ENCODE assay signal across 21 cellular contexts in the genomic region with DNA sequence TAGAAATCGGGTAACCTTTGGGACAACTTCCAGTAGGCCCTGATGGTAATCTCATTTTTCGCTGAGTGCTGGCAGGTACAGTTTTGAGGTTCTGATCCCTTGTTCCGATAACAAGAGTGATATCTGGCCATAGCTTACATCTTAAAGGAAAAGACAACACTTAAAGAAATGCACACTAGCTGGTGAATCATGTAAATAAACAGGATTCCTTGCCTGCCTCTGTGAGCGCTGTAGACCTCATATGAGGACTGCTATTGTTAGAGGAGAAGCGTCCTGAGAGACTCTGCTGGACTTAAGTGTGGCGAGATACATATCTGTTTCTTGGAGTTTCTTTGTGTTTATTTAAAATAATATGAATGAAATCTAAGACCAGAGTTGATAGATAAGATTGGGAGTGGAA.
DNase-seq lines count a peak whose midpoint lies in the region; ATAC-seq and TF ChIP-seq lines count a peak whose summit lies in the region.
"Had no signal": no experiment of that assay in that cellular context is flagged by ENCODE, and none has a peak within 500 bp of the region (broad histone marks: within the 10 kb centered on the region; RNA-seq: fewer than 3 reads in every experiment).

No MANE protein-coding gene starts in this region.

- no peaks in the 10 kb centered on the region for H3K27me3 ChIP-seq in colonic mucosa
- H3K27me3 ChIP-seq: gastroesophageal sphincter had no signal

- no peak overlapping the region for H3K4me3 Mint-ChIP-seq in activated CD8-positive, alpha-beta T cell treated with anti-CD3 and anti-CD28 coated beads for 36 hours
- H3K4me3 Mint-ChIP-seq in CD14-positive monocyte = peak overlapping the region in 1 of 2 donors; percentile 1
- H3K4me3 Mint-ChIP-seq: stimulated activated memory B cell treated with anti-CD40 and anti-IgM and Interleukin-4, amounts not matched to agents 10 μg/mL and 1 μg/mL and 100 μg/mL, for 72 hours; T-helper 1 cell treated with Interleukin-12 subunit alpha and Interleukin-12 subunit beta and Interleukin-4 antibody, amounts not matched to agents 30 μg/mL and 1 μg/mL, for 36 hours had no signal

- POLR2A ChIA-PET in activated CD8-positive, alpha-beta T cell treated with anti-CD3 and anti-CD28 coated beads for 36 hours (lab: Charles Lee) = interaction anchor here (0.6 kb wide), 1 partner anchor 353 kb away, joined by 3 read pairs; no protein-coding TSS in a partner anchor

- no peaks in the 10 kb centered on the region for H3K9me3 ChIP-seq in colonic mucosa
- H3K9me3 ChIP-seq: gastroesophageal sphincter had no signal

- CTCF ChIA-PET in activated CD8-positive, alpha-beta T cell treated with anti-CD3 and anti-CD28 coated beads for 36 hours (lab: Charles Lee) = interaction anchor here (2.1 kb wide), 1 partner anchor 9 kb away, joined by 5 read pairs; no protein-coding TSS in a partner anchor

- H3K36me3 ChIP-seq in colonic mucosa = no peaks in the 10 kb centered on the region
- H3K36me3 ChIP-seq: gastroesophageal sphincter had no signal

- peak overlapping the region; percentile 64 for H3K27ac ChIP-seq in colonic mucosa
- H3K27ac ChIP-seq: gastroesophageal sphincter, PC-9 had no signal

- H3K9ac ChIP-seq in colonic mucosa (ENCODE audit: low read depth in 2 of 2, low read length in 2 of 2) = peak overlapping the region in 1 of 2 donors; percentile 77

- peaks cover 19% of the 10 kb centered on the region for H3K4me1 Mint-ChIP-seq in activated CD8-positive, alpha-beta T cell treated with anti-CD3 and anti-CD28 coated beads for 36 hours (ENCODE audit: low read depth)
- peaks cover 24% of the 10 kb centered on the region for H3K4me1 Mint-ChIP-seq in CD14-positive monocyte

- peaks cover 27% of the 10 kb centered on the region for H3K27me3 Mint-ChIP-seq in activated CD8-positive, alpha-beta T cell treated with anti-CD3 and anti-CD28 coated beads for 36 hours
- peaks cover 59 to 70% (median 64%) of the 10 kb centered on the region in 3 donors for H3K27me3 Mint-ChIP-seq in CD14-positive monocyte (ENCODE audit: low read depth in 3 of 3)

- H3K4me1 ChIP-seq in colonic mucosa = no peaks in the 10 kb centered on the region

- intact Hi-C loops in colonic mucosa (cut with DNase I) (loop anchor here (5.0 kb wide), 1 partner anchor 43 kb away; no protein-coding TSS in a partner anchor), CD14-positive monocyte (cut with micrococcal nuclease) (no loop called here)
- intact Hi-C loops in activated CD8-positive, alpha-beta T cell treated with anti-CD3 and anti-CD28 coated beads for 36 hours (cut with micrococcal nuclease) = loop anchor here (5.0 to 10.0 kb wide), 2 partner anchors 205 to 523 kb away; no protein-coding TSS in a partner anchor

- peak overlapping the region; percentile 74 for H3K4me3 ChIP-seq in LNCaP clone FGC (ENCODE audit: low read depth, low read length)
- H3K4me3 ChIP-seq in colonic mucosa = peak overlapping the region; percentile 67
- H3K4me3 ChIP-seq: gastroesophageal sphincter, PC-9 had no signal

- no peak for ATAC-seq in activated CD8-positive, alpha-beta T cell treated with anti-CD3 and anti-CD28 coated beads for 36 hours
- no peak for ATAC-seq in HG02885 (IDR thresholded peaks at IDR 0.05; ENCODE audit: poor library complexity, unreplicated experiment)
- ATAC-seq in HG02973 (IDR thresholded peaks at IDR 0.05; ENCODE audit: unreplicated experiment) = no peak
- ATAC-seq: gastroesophageal sphincter; left ventricle myocardium superior; stimulated activated memory B cell treated with anti-CD40 and anti-IgM and Interleukin-4, amounts not matched to agents 10 μg/mL and 1 μg/mL and 100 μg/mL, for 72 hours had no signal

- no peak overlapping the region for H3K27ac Mint-ChIP-seq in activated CD8-positive, alpha-beta T cell treated with anti-CD3 and anti-CD28 coated beads for 36 hours
- H3K27ac Mint-ChIP-seq in CD14-positive monocyte = no peak overlapping the region
- H3K27ac Mint-ChIP-seq: CD4-positive, CD25-positive, alpha-beta regulatory T cell; stimulated activated memory B cell treated with anti-CD40 and anti-IgM and Interleukin-4, amounts not matched to agents 10 μg/mL and 1 μg/mL and 100 μg/mL, for 72 hours; T-helper 1 cell treated with Interleukin-12 subunit alpha and Interleukin-12 subunit beta and Interleukin-4 antibody, amounts not matched to agents 30 μg/mL and 1 μg/mL, for 36 hours had no signal

- no peaks in the 10 kb centered on the region for H3K36me3 Mint-ChIP-seq in activated CD8-positive, alpha-beta T cell treated with anti-CD3 and anti-CD28 coated beads for 36 hours (ENCODE audit: low read depth)
- H3K36me3 Mint-ChIP-seq in CD14-positive monocyte = peaks cover 0 to 3% of the 10 kb centered on the region in 2 donors
- H3K36me3 Mint-ChIP-seq: CD4-positive, CD25-positive, alpha-beta regulatory T cell; stimulated activated memory B cell treated with anti-CD40 and anti-IgM and Interleukin-4, amounts not matched to agents 10 μg/mL and 1 μg/mL and 100 μg/mL, for 72 hours had no signal

- H3K9me3 Mint-ChIP-seq in activated CD8-positive, alpha-beta T cell treated with anti-CD3 and anti-CD28 coated beads for 36 hours = no peaks in the 10 kb centered on the region
- H3K9me3 Mint-ChIP-seq in CD14-positive monocyte = peaks cover 0 to 5% (median 3%) of the 10 kb centered on the region in 7 donors
- H3K9me3 Mint-ChIP-seq: stimulated activated memory B cell treated with anti-CD40 and anti-IgM and Interleukin-4, amounts not matched to agents 10 μg/mL and 1 μg/mL and 100 μg/mL, for 72 hours; T-helper 1 cell treated with Interleukin-12 subunit alpha and Interleukin-12 subunit beta and Interleukin-4 antibody, amounts not matched to agents 30 μg/mL and 1 μg/mL, for 36 hours had no signal

- DNase-seq in AG20443 (ENCODE audit: low spot score) (peak; percentile 12), LNCaP clone FGC (ENCODE audit: low read depth) (peak; percentile 69), colonic mucosa (peak; percentile 40), non-pigmented ciliary epithelial cell (ENCODE audit: low read depth) (peak; percentile 52), CD14-positive monocyte (ENCODE audit: low spot score) (no peak)
- no peak for DNase-seq in activated CD8-positive, alpha-beta T cell treated with anti-CD3 and anti-CD28 coated beads for 36 hours
- DNase-seq: activated CD4-positive, alpha-beta T cell treated with anti-CD3 and anti-CD28 coated beads, Interleukin-2, amount 50 U/mL, for 48 hours; activated effector memory CD4-positive, alpha-beta T cell treated with anti-CD3 and anti-CD28 coated beads, Interleukin-2, amount 50 U/mL, for 16 hours; CD4-positive, CD25-positive, alpha-beta regulatory T cell; dermis blood vessel endothelial cell; KG1; left ventricle myocardium superior; NCI-H2029 treated with DMSO at 0.1 percent for 48 hours; occipital lobe; PC-9; stimulated activated CD4-positive, alpha-beta T cell treated with anti-CD3 and anti-CD28 coated beads, Interleukin-2, amount 100 ng/mL, for 48 hours had no signal

- peak; percentile 58 for TF ChIP-seq CTCF in LNCaP clone FGC (IDR thresholded peaks at IDR 0.05; ENCODE audit: control insufficient read depth, extremely low read depth, insufficient read depth)
- no peak for TF ChIP-seq CTCF in colonic mucosa (IDR thresholded peaks at IDR 0.05)
- no peak for TF ChIP-seq CTCF in activated CD8-positive, alpha-beta T cell treated with anti-CD3 and anti-CD28 coated beads for 36 hours (IDR thresholded peaks at IDR 0.05)
- TF ChIP-seq CTCF in CD14-positive monocyte (IDR thresholded peaks at IDR 0.05) = no peak

Comparison
In these comparisons a context has a peak if more than half of its experiments do, and no peak if none do; other contexts are left out.
1. DNase-seq: peak in AG20443 (single experiment), LNCaP clone FGC (single experiment), colonic mucosa (single experiment) and non-pigmented ciliary epithelial cell (single experiment); none in activated CD8-positive, alpha-beta T cell treated with anti-CD3 and anti-CD28 coated beads for 36 hours (single experiment) and CD14-positive monocyte (single experiment).
2. intact Hi-C loops: an anchor here in colonic mucosa (5.0 kb wide) and activated CD8-positive, alpha-beta T cell treated with anti-CD3 and anti-CD28 coated beads for 36 hours (5.0 to 10.0 kb wide); none called in CD14-positive monocyte.